12 cellular contexts compared by ENCODE assay signal in genomic region chr3:186569354-186569753, GRCh38. TPM values are rescaled to one million over a fixed set of nuclear protein-coding genes. Genes with fewer than 3 reads are reported as not detected.
A peak's percentile ranks its signal among the peaks of the same experiment; 100 is the strongest.
DNase-seq lines count a peak whose midpoint lies in the region; ATAC-seq, FAIRE-seq and TF ChIP-seq lines count a peak whose summit lies in the region.
"Not testable (repeated sequence)": the region's sequence is repeated elsewhere in the genome, so short reads cannot be mapped to it uniquely, and the experiment has no call there.
"Had no signal": no experiment of that assay in that cellular context is flagged by ENCODE, and none has a peak within 500 bp of the region (broad histone marks: within the 10 kb centered on the region; RNA-seq: fewer than 3 reads in every experiment).

No MANE protein-coding gene starts in this region.

- H3K4me1 ChIP-seq in DOHH2 (ENCODE audit: control insufficient read depth, low read length): peaks cover 45% of the 10 kb centered on the region
- H3K4me1 ChIP-seq in endodermal cell (ENCODE audit: control insufficient read depth, insufficient read depth, low read length): not testable (repeated sequence)
- H3K4me1 ChIP-seq in HepG2 (ENCODE audit: insufficient read depth, low read length): peaks cover 62% of the 10 kb centered on the region
- H3K4me1 ChIP-seq in neutrophil (ENCODE audit: control insufficient read depth in 1 of 2, insufficient read depth in 1 of 2, low read depth in 1 of 2, low read length in 1 of 2): peaks cover 36% of the 10 kb centered on the region in 2 experiments
- peaks cover 19% of the 10 kb centered on the region for H3K4me1 ChIP-seq in thymus (ENCODE audit: control insufficient read depth, insufficient read depth, low read length)

- not testable (repeated sequence) for FAIRE-seq in HepG2 (lab: Jason Lieb, UNC)

- not testable (repeated sequence) for H3K27me3 ChIP-seq in DOHH2 (ENCODE audit: control insufficient read depth, low read length); endodermal cell (ENCODE audit: control insufficient read depth, insufficient read depth, low read length, poor library complexity, severe bottlenecking); HepG2 (ENCODE audit: control insufficient read depth in 1 of 2, insufficient read depth in 2 of 2, low read length in 2 of 2); neutrophil; thymus (ENCODE audit: control insufficient read depth, insufficient read depth)

- H2AFZ ChIP-seq in HepG2 (ENCODE audit: low read length): not testable (repeated sequence)

- H3K4me2 ChIP-seq in DOHH2 (ENCODE audit: low read length): peak overlapping the region; percentile 89
- H3K4me2 ChIP-seq in HepG2 (ENCODE audit: low read depth, low read length): peak overlapping the region; percentile 95

- WGBS in endodermal cell (ENCODE audit: insufficient coverage in 1 of 2, insufficient read length in 1 of 2), 2 experiments: 89 to 94% methylated on average over 3 to 12 of the region's 12 CpGs
- WGBS in HepG2 (ENCODE audit: low lambda C conversion rate): 1% methylated on average over 12 of the region's 12 CpGs
- WGBS in thymus: 97% methylated on average over 12 of the region's 12 CpGs

- peaks cover 26% of the 10 kb centered on the region for H3K36me3 Mint-ChIP-seq in T-helper 2 cell treated with Interferon-gamma antibody and Interleukin-4, amounts not matched to agents 5 μg/mL and 100 μg/mL, for 36 hours (ENCODE audit: low read depth)
- H3K36me3 Mint-ChIP-seq in activated naive CD8-positive, alpha-beta T cell treated with anti-CD3 and anti-CD28 coated beads for 36 hours: not testable (repeated sequence)
- H3K36me3 Mint-ChIP-seq in endodermal cell (ENCODE audit: low read depth): peaks cover 16% of the 10 kb centered on the region

- not testable (repeated sequence) for TF ChIP-seq RAD21 in HepG2 (CRISPR knock-in tag; IDR thresholded peaks at IDR 0.05)

- not testable (repeated sequence) for ATAC-seq in HepG2

- not testable (repeated sequence) for H3K9me3 ChIP-seq in DOHH2 (ENCODE audit: control insufficient read depth, insufficient read depth, low read length); endodermal cell (ENCODE audit: control insufficient read depth, low read length); HepG2 (ENCODE audit: low read length); neutrophil; thymus (ENCODE audit: control insufficient read depth)

- in situ Hi-C loops in HepG2 (cut with HindIII; ENCODE audit: extremely low pct_ligation_motif_present, low pct_unique_long_range_greater_than_20kb): not testable (repeated sequence)

- not testable (repeated sequence) for H4K20me1 ChIP-seq in DOHH2 (ENCODE audit: control insufficient read depth, insufficient read depth, low read depth, low read length); HepG2 (ENCODE audit: insufficient read depth, low read length)

- BruUV-seq in HepG2 (replicated peaks; lab: Mats Ljungman, UMichigan): not testable (repeated sequence)

- not testable (repeated sequence) for H3K9me3 Mint-ChIP-seq in T-helper 2 cell treated with Interferon-gamma antibody and Interleukin-4, amounts not matched to agents 5 μg/mL and 100 μg/mL, for 36 hours; activated naive CD8-positive, alpha-beta T cell treated with anti-CD3 and anti-CD28 coated beads for 36 hours; endodermal cell

- intact Hi-C loops in HepG2 (cut with micrococcal nuclease; ENCODE audit: unreplicated experiment): not testable (repeated sequence)

- not testable (repeated sequence) for TF ChIP-seq POLR2A in HepG2 (IDR thresholded peaks at IDR 0.05; ENCODE audit: insufficient read depth in 1 of 2, low read depth in 2 of 2, low read length in 2 of 2)

- H3K4me3 ChIP-seq in DOHH2 (ENCODE audit: low read length) (peak overlapping the region; percentile 99), LNCaP clone FGC (ENCODE audit: low read depth, low read length) (peak overlapping the region; percentile 90), endodermal cell (ENCODE audit: low read length) (peak overlapping the region; percentile 99), HepG2 (replicated peaks in 1 of 3; ENCODE audit: insufficient read depth in 1 of 3, low read depth in 2 of 3, low read length in 3 of 3) (peak overlapping the region; percentile 81 to 100 (median 88)), neutrophil (ENCODE audit: low read depth in 1 of 2, low read length in 1 of 2) (peak overlapping the region; percentile 83 to 94), thymus (ENCODE audit: low read length) (peak overlapping the region; percentile 50)

- peaks cover 46% of the 10 kb centered on the region for H3K36me3 ChIP-seq in DOHH2 (ENCODE audit: control insufficient read depth, low read length)
- peaks cover 27% of the 10 kb centered on the region for H3K36me3 ChIP-seq in endodermal cell (ENCODE audit: control insufficient read depth, insufficient read depth, low read length)
- H3K36me3 ChIP-seq in HepG2 (replicated peaks in 1 of 2; ENCODE audit: control insufficient read depth in 1 of 2, insufficient read depth in 2 of 2, low read length in 2 of 2): peaks cover 1 to 19% of the 10 kb centered on the region in 2 experiments
- peaks cover 11% of the 10 kb centered on the region for H3K36me3 ChIP-seq in neutrophil
- H3K36me3 ChIP-seq in thymus (ENCODE audit: control insufficient read depth, insufficient read depth): not testable (repeated sequence)

- POLR2A ChIA-PET in HepG2 (lab: Yijun Ruan, JAX): interaction anchor here (0.6 to 6.5 kb wide), 5 partner anchors 10 to 229 kb away, joined by 3 to 111 read pairs (median 5); partner anchors contain the start of gene AHSG

- not testable (repeated sequence) for TF ChIP-seq CTCF in DOHH2 (IDR thresholded peaks at IDR 0.05; ENCODE audit: low read depth, low read length, poor library complexity, severe bottlenecking); LNCaP clone FGC (IDR thresholded peaks at IDR 0.05; ENCODE audit: control insufficient read depth, extremely low read depth, insufficient read depth); endodermal cell (conservative IDR thresholded peaks at IDR 0.05); HepG2 (CRISPR knock-in tag; IDR thresholded peaks at IDR 0.05); neutrophil (IDR thresholded peaks at IDR 0.05)

- H3F3A ChIP-seq in DOHH2 (ENCODE audit: control insufficient read depth, insufficient read depth): not testable (repeated sequence)

- CTCF ChIA-PET in HepG2 (lab: Yijun Ruan, JAX; ENCODE audit: low intra/inter-chr PET ratio, low total read pairs): not testable (repeated sequence)

- H3K27ac ChIP-seq in DOHH2 (ENCODE audit: low read depth, low read length); endodermal cell (ENCODE audit: low read depth, low read length); thymus (ENCODE audit: low read depth): not testable (repeated sequence)
- H3K27ac ChIP-seq in HepG2 (ENCODE audit: extremely low read length, insufficient read depth, low read length) (peak overlapping the region; percentile 79), neutrophil (peak overlapping the region; percentile 93)

- H3K9ac ChIP-seq in endodermal cell (ENCODE audit: extremely low read depth, low read length, poor library complexity, severe bottlenecking) (peak overlapping the region; percentile 86), HepG2 (ENCODE audit: insufficient read depth, low read depth, low read length) (peak overlapping the region; percentile 80)

- DNase-seq in LNCaP clone FGC (ENCODE audit: low read depth); T-helper 2 cell treated with Interferon-gamma antibody and Interleukin-4, amounts not matched to agents 5 μg/mL and 100 μg/mL, for 36 hours (ENCODE audit: low spot score); activated naive CD8-positive, alpha-beta T cell treated with anti-CD3 and anti-CD28 coated beads for 36 hours; endodermal cell; HepG2 (ENCODE audit: low spot score): not testable (repeated sequence)

- not testable (repeated sequence) for H3K27me3 Mint-ChIP-seq in T-helper 2 cell treated with Interferon-gamma antibody and Interleukin-4, amounts not matched to agents 5 μg/mL and 100 μg/mL, for 36 hours (ENCODE audit: low read depth); activated naive CD8-positive, alpha-beta T cell treated with anti-CD3 and anti-CD28 coated beads for 36 hours; endodermal cell (ENCODE audit: insufficient read depth)

- TF ChIP-seq EP300 in HepG2 (IDR thresholded peaks at IDR 0.05; ENCODE audit: low read depth in 2 of 2, low read length in 2 of 2); HepG2 (CRISPR knock-in tag; IDR thresholded peaks at IDR 0.05; ENCODE audit: borderline replicate concordance): not testable (repeated sequence)

- peaks cover 89% of the 10 kb centered on the region for H3K79me2 ChIP-seq in DOHH2 (ENCODE audit: control insufficient read depth, low read length)
- peaks cover 54% of the 10 kb centered on the region for H3K79me2 ChIP-seq in HepG2 (ENCODE audit: insufficient read depth, low read length)

- peak overlapping the region; percentile 99 for H3K4me3 Mint-ChIP-seq in T-helper 2 cell treated with Interferon-gamma antibody and Interleukin-4, amounts not matched to agents 5 μg/mL and 100 μg/mL, for 36 hours
- H3K4me3 Mint-ChIP-seq in activated naive CD8-positive, alpha-beta T cell treated with anti-CD3 and anti-CD28 coated beads for 36 hours: peak overlapping the region; percentile 92
- H3K4me3 Mint-ChIP-seq in endodermal cell: peak overlapping the region; percentile 89

- H3K27ac Mint-ChIP-seq in T-helper 2 cell treated with Interferon-gamma antibody and Interleukin-4, amounts not matched to agents 5 μg/mL and 100 μg/mL, for 36 hours: peak overlapping the region; percentile 100
- H3K27ac Mint-ChIP-seq in activated naive CD8-positive, alpha-beta T cell treated with anti-CD3 and anti-CD28 coated beads for 36 hours: peak overlapping the region; percentile 95
- peak overlapping the region; percentile 97 for H3K27ac Mint-ChIP-seq in endodermal cell

- peaks cover 45% of the 10 kb centered on the region for H3K4me1 Mint-ChIP-seq in T-helper 2 cell treated with Interferon-gamma antibody and Interleukin-4, amounts not matched to agents 5 μg/mL and 100 μg/mL, for 36 hours (ENCODE audit: low read depth)
- peaks cover 45% of the 10 kb centered on the region for H3K4me1 Mint-ChIP-seq in activated naive CD8-positive, alpha-beta T cell treated with anti-CD3 and anti-CD28 coated beads for 36 hours
- peaks cover 16% of the 10 kb centered on the region for H3K4me1 Mint-ChIP-seq in endodermal cell

- not testable (repeated sequence) for H3K9me2 ChIP-seq in DOHH2 (replicated peaks; ENCODE audit: control insufficient read depth, low read length)

RNA-seq across cellular contexts. Expression of gene DNAJB11, which starts 1.2 kb away (rescaled TPM):
- total RNA-seq in activated naive CD8-positive, alpha-beta T cell treated with anti-CD3 and anti-CD28 coated beads for 36 hours: 10 to 100 TPM; 51.7 to 53.9 TPM
- total RNA-seq in endodermal cell (10 to 100 TPM; 59.8 to 81.5 TPM), HepG2 (2016; rRNA removed; fragmentation: Illumina TruSeq; extraction: Trizol) (62.5 and 132 TPM in 2 replicates)
- 76.4 TPM for polyA plus RNA-seq in endodermal cell (2013, experiment 1 of 2)
- 68.8 TPM for polyA plus RNA-seq in endodermal cell (2013, experiment 2 of 2)
- 16.0 and 17.0 TPM in 2 replicates for total RNA-seq in HepG2 (2016; cell fraction: cytosol; rRNA removed; fragmentation: Illumina TruSeq; extraction: Trizol; ENCODE audit: low read depth)
- 62.4 and 136 TPM in 2 replicates for total RNA-seq in HepG2 (2016; cell fraction: insoluble cytoplasmic fraction; rRNA removed; fragmentation: Illumina TruSeq; extraction: Trizol)
- 36.7 and 36.8 TPM in 2 replicates for total RNA-seq in HepG2 (2016; cell fraction: membrane; rRNA removed; fragmentation: Illumina TruSeq; extraction: Trizol)
- total RNA-seq in HepG2 (2016; cell fraction: nucleus; rRNA removed; fragmentation: Illumina TruSeq; extraction: Trizol): 128 and 148 TPM in 2 replicates
- polyA plus RNA-seq in HepG2 (2011; rRNA removed) (33.1 and 41.0 TPM in 2 replicates), thymus (49.1 TPM)
- 21.9 and 29.6 TPM in 2 replicates for polyA plus RNA-seq in HepG2 (2011; cell fraction: cytosol; rRNA removed)
- 28.9 and 34.3 TPM in 2 replicates for polyA plus RNA-seq in HepG2 (2011; cell fraction: nucleus; rRNA removed)
- 54.2 and 72.4 TPM in 2 replicates for polyA plus RNA-seq in HepG2 (2012)
- polyA plus RNA-seq in HepG2 (2016; cell fraction: cytosol; fragmentation: Illumina TruSeq; extraction: Trizol; ENCODE audit: low read depth): 20.0 and 22.7 TPM in 2 replicates
- polyA plus RNA-seq in HepG2 (2016; cell fraction: insoluble cytoplasmic fraction; fragmentation: Illumina TruSeq; extraction: Trizol; ENCODE audit: low read depth): 73.0 and 88.8 TPM in 2 replicates
- 31.8 and 33.0 TPM in 2 replicates for polyA plus RNA-seq in HepG2 (2016; cell fraction: membrane; fragmentation: Illumina TruSeq; extraction: Trizol; ENCODE audit: low read depth)
- 235 and 255 TPM in 2 replicates for polyA plus RNA-seq in HepG2 (2016; cell fraction: nucleus; fragmentation: Illumina TruSeq; extraction: Trizol; ENCODE audit: insufficient read depth, low read depth)
- 9.2 and 16.4 TPM in 2 replicates for polyA minus RNA-seq in HepG2 (2011; rRNA and poly(A)+ RNA removed; ENCODE audit: low replicate concordance)
- 17.8 and 20.4 TPM in 2 replicates for polyA minus RNA-seq in HepG2 (2011; cell fraction: cytosol; rRNA and poly(A)+ RNA removed)
- polyA minus RNA-seq in HepG2 (2011; cell fraction: nucleus; rRNA and poly(A)+ RNA removed): 68.4 and 76.3 TPM in 2 replicates

RNA-seq across cellular contexts. Expression of gene TBCCD1, which starts 2.2 kb away (rescaled TPM):
- total RNA-seq in activated naive CD8-positive, alpha-beta T cell treated with anti-CD3 and anti-CD28 coated beads for 36 hours: 10 to 100 TPM; 12.7 to 15.4 TPM
- total RNA-seq in endodermal cell (10 to 100 TPM; 11.9 to 14.0 TPM), HepG2 (2016; rRNA removed; fragmentation: Illumina TruSeq; extraction: Trizol) (16.2 and 20.1 TPM in 2 replicates)
- polyA plus RNA-seq in endodermal cell (2013, experiment 1 of 2): 18.8 TPM
- 20.2 TPM for polyA plus RNA-seq in endodermal cell (2013, experiment 2 of 2)
- 5.6 and 6.3 TPM in 2 replicates for total RNA-seq in HepG2 (2016; cell fraction: cytosol; rRNA removed; fragmentation: Illumina TruSeq; extraction: Trizol; ENCODE audit: low read depth)
- 17.3 and 19.5 TPM in 2 replicates for total RNA-seq in HepG2 (2016; cell fraction: insoluble cytoplasmic fraction; rRNA removed; fragmentation: Illumina TruSeq; extraction: Trizol)
- 15.5 and 15.8 TPM in 2 replicates for total RNA-seq in HepG2 (2016; cell fraction: membrane; rRNA removed; fragmentation: Illumina TruSeq; extraction: Trizol)
- total RNA-seq in HepG2 (2016; cell fraction: nucleus; rRNA removed; fragmentation: Illumina TruSeq; extraction: Trizol): 10.6 and 13.8 TPM in 2 replicates
- polyA plus RNA-seq in HepG2 (2011; rRNA removed) (12.4 and 13.6 TPM in 2 replicates), thymus (7.3 TPM)
- polyA plus RNA-seq in HepG2 (2011; cell fraction: cytosol; rRNA removed): 6.6 and 9.6 TPM in 2 replicates
- 12.0 and 13.1 TPM in 2 replicates for polyA plus RNA-seq in HepG2 (2011; cell fraction: nucleus; rRNA removed)
- polyA plus RNA-seq in HepG2 (2012): 6.3 and 7.2 TPM in 2 replicates
- polyA plus RNA-seq in HepG2 (2016; cell fraction: cytosol; fragmentation: Illumina TruSeq; extraction: Trizol; ENCODE audit: low read depth): 2.0 and 3.3 TPM in 2 replicates
- polyA plus RNA-seq in HepG2 (2016; cell fraction: insoluble cytoplasmic fraction; fragmentation: Illumina TruSeq; extraction: Trizol; ENCODE audit: low read depth): 12.1 and 12.3 TPM in 2 replicates
- polyA plus RNA-seq in HepG2 (2016; cell fraction: membrane; fragmentation: Illumina TruSeq; extraction: Trizol; ENCODE audit: low read depth): 6.4 and 8.6 TPM in 2 replicates
- polyA plus RNA-seq in HepG2 (2016; cell fraction: nucleus; fragmentation: Illumina TruSeq; extraction: Trizol; ENCODE audit: insufficient read depth, low read depth): 12.3 and 15.4 TPM in 2 replicates
- 15.4 and 28.0 TPM in 2 replicates for polyA minus RNA-seq in HepG2 (2011; rRNA and poly(A)+ RNA removed; ENCODE audit: low replicate concordance)
- polyA minus RNA-seq in HepG2 (2011; cell fraction: cytosol; rRNA and poly(A)+ RNA removed): 6.2 and 6.9 TPM in 2 replicates
- polyA minus RNA-seq in HepG2 (2011; cell fraction: nucleus; rRNA and poly(A)+ RNA removed): 30.6 and 34.4 TPM in 2 replicates

RNA-seq across cellular contexts. Expression of gene CRYGS, which starts 25.2 kb away (rescaled TPM):
- total RNA-seq in activated naive CD8-positive, alpha-beta T cell treated with anti-CD3 and anti-CD28 coated beads for 36 hours: 1 to 10 TPM; 1.7 TPM
- total RNA-seq in endodermal cell (1 to 10 TPM; 2.0 to 2.4 TPM), HepG2 (2016; rRNA removed; fragmentation: Illumina TruSeq; extraction: Trizol) (0.22 and 2.1 TPM in 2 replicates)
- 2.9 TPM for polyA plus RNA-seq in endodermal cell (2013, experiment 1 of 2)
- polyA plus RNA-seq in endodermal cell (2013, experiment 2 of 2): 2.7 TPM
- 0.81 and 1.1 TPM in 2 replicates for total RNA-seq in HepG2 (2016; cell fraction: cytosol; rRNA removed; fragmentation: Illumina TruSeq; extraction: Trizol; ENCODE audit: low read depth)
- total RNA-seq in HepG2 (2016; cell fraction: insoluble cytoplasmic fraction; rRNA removed; fragmentation: Illumina TruSeq; extraction: Trizol): 0.39 and 2.1 TPM in 2 replicates
- 0.37 and 0.79 TPM in 2 replicates for total RNA-seq in HepG2 (2016; cell fraction: membrane; rRNA removed; fragmentation: Illumina TruSeq; extraction: Trizol)
- total RNA-seq in HepG2 (2016; cell fraction: nucleus; rRNA removed; fragmentation: Illumina TruSeq; extraction: Trizol): 7.0 and 9.7 TPM in 2 replicates
- polyA plus RNA-seq in HepG2 (2011; rRNA removed) (6.7 TPM in 2 replicates), thymus (21.0 TPM)
- polyA plus RNA-seq in HepG2 (2011; cell fraction: cytosol; rRNA removed): 0.53 and 0.68 TPM in 2 replicates
- polyA plus RNA-seq in HepG2 (2011; cell fraction: nucleus; rRNA removed): 18.0 and 20.5 TPM in 2 replicates
- polyA plus RNA-seq in HepG2 (2012): 2.2 and 2.5 TPM in 2 replicates
- 0.19 and 0.44 TPM in 2 replicates for polyA plus RNA-seq in HepG2 (2016; cell fraction: cytosol; fragmentation: Illumina TruSeq; extraction: Trizol; ENCODE audit: low read depth)
- 0.15 and 0.48 TPM in 2 replicates for polyA plus RNA-seq in HepG2 (2016; cell fraction: insoluble cytoplasmic fraction; fragmentation: Illumina TruSeq; extraction: Trizol; ENCODE audit: low read depth)
- polyA plus RNA-seq in HepG2 (2016; cell fraction: membrane; fragmentation: Illumina TruSeq; extraction: Trizol; ENCODE audit: low read depth): 0.21 TPM in 1 of 2 replicates, not detected in the other
- polyA plus RNA-seq in HepG2 (2016; cell fraction: nucleus; fragmentation: Illumina TruSeq; extraction: Trizol; ENCODE audit: insufficient read depth, low read depth): 10.6 and 15.6 TPM in 2 replicates
- 2.0 and 3.4 TPM in 2 replicates for polyA minus RNA-seq in HepG2 (2011; rRNA and poly(A)+ RNA removed; ENCODE audit: low replicate concordance)
- polyA minus RNA-seq in HepG2 (2011; cell fraction: cytosol; rRNA and poly(A)+ RNA removed): 0.53 TPM in 1 of 2 replicates, not detected in the other
- 14.2 and 17.4 TPM in 2 replicates for polyA minus RNA-seq in HepG2 (2011; cell fraction: nucleus; rRNA and poly(A)+ RNA removed)

RNA-seq across cellular contexts. Expression of gene AHSG, which starts 43.5 kb away (rescaled TPM):
- total RNA-seq in activated naive CD8-positive, alpha-beta T cell treated with anti-CD3 and anti-CD28 coated beads for 36 hours: not detected
- not detected for total RNA-seq in endodermal cell
- 0.25 TPM for polyA plus RNA-seq in endodermal cell (2013, experiment 1 of 2)
- polyA plus RNA-seq in endodermal cell (2013, experiment 2 of 2): 0.33 TPM
- 916 and 2,043 TPM in 2 replicates for total RNA-seq in HepG2 (2016; rRNA removed; fragmentation: Illumina TruSeq; extraction: Trizol)
- 471 and 481 TPM in 2 replicates for total RNA-seq in HepG2 (2016; cell fraction: cytosol; rRNA removed; fragmentation: Illumina TruSeq; extraction: Trizol; ENCODE audit: low read depth)
- 804 and 2,090 TPM in 2 replicates for total RNA-seq in HepG2 (2016; cell fraction: insoluble cytoplasmic fraction; rRNA removed; fragmentation: Illumina TruSeq; extraction: Trizol)
- total RNA-seq in HepG2 (2016; cell fraction: membrane; rRNA removed; fragmentation: Illumina TruSeq; extraction: Trizol): 901 and 919 TPM in 2 replicates
- 1,485 and 1,705 TPM in 2 replicates for total RNA-seq in HepG2 (2016; cell fraction: nucleus; rRNA removed; fragmentation: Illumina TruSeq; extraction: Trizol)
- polyA plus RNA-seq in HepG2 (2011; rRNA removed): 19,152 and 25,909 TPM in 2 replicates
- polyA plus RNA-seq in HepG2 (2011; cell fraction: cytosol; rRNA removed): 20,098 and 20,625 TPM in 2 replicates
- 9,439 and 11,951 TPM in 2 replicates for polyA plus RNA-seq in HepG2 (2011; cell fraction: nucleus; rRNA removed)
- polyA plus RNA-seq in HepG2 (2012): 11,866 and 12,118 TPM in 2 replicates
- polyA plus RNA-seq in HepG2 (2016; cell fraction: cytosol; fragmentation: Illumina TruSeq; extraction: Trizol; ENCODE audit: low read depth): 786 and 806 TPM in 2 replicates
- polyA plus RNA-seq in HepG2 (2016; cell fraction: insoluble cytoplasmic fraction; fragmentation: Illumina TruSeq; extraction: Trizol; ENCODE audit: low read depth): 1,066 and 1,282 TPM in 2 replicates
- polyA plus RNA-seq in HepG2 (2016; cell fraction: membrane; fragmentation: Illumina TruSeq; extraction: Trizol; ENCODE audit: low read depth): 1,111 and 1,147 TPM in 2 replicates
- polyA plus RNA-seq in HepG2 (2016; cell fraction: nucleus; fragmentation: Illumina TruSeq; extraction: Trizol; ENCODE audit: insufficient read depth, low read depth): 3,176 and 3,280 TPM in 2 replicates
- polyA minus RNA-seq in HepG2 (2011; rRNA and poly(A)+ RNA removed; ENCODE audit: low replicate concordance): 2.8 and 6,182 TPM in 2 replicates
- 4,116 and 5,679 TPM in 2 replicates for polyA minus RNA-seq in HepG2 (2011; cell fraction: cytosol; rRNA and poly(A)+ RNA removed)
- 1,476 and 2,466 TPM in 2 replicates for polyA minus RNA-seq in HepG2 (2011; cell fraction: nucleus; rRNA and poly(A)+ RNA removed)
- 0.23 TPM for polyA plus RNA-seq in thymus
- total RNA-seq: heart left ventricle, Peyer's patch, sciatic nerve, thyroid gland had no signal
